In the genomic region with DNA sequence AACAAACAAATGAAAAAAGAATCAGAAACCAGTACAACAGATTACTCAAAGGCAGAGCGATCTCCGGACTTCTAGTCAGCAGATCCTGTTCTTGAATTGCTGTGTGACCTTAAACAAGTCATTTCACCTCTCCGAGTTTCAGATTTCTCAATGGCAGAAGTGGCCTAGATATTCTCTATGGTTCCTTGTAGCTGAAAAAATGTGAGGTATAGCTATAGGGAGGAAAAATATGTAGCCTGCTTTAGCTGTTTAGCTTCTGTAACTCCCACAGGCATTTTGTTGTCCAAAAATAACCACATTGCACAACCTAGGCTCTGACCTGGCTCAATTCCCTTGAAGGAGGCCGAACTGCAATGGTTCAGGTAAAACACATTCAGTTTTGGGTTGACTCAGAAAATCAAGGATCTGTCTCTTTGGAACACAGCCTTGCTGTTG, we compare ENCODE assay signal across 34 cellular contexts.
DNase-seq lines count a peak whose midpoint lies in the region; ATAC-seq and TF ChIP-seq lines count a peak whose summit lies in the region.
"Had no signal": no experiment of that assay in that cellular context is flagged by ENCODE, and none has a peak within 500 bp of the region (broad histone marks: within the 10 kb centered on the region; RNA-seq: fewer than 3 reads in every experiment).

No MANE protein-coding gene starts in this region.

- H3K9ac ChIP-seq in adipocyte (ENCODE audit: low read length) (no peak overlapping the region), neural cell (ENCODE audit: low read length) (peak overlapping the region; percentile 9)

- H3K36me3 ChIP-seq in adipocyte (ENCODE audit: control insufficient read depth, insufficient read depth, low read length, severe bottlenecking) = peaks cover 93% of the 10 kb centered on the region
- H3K36me3 ChIP-seq in esophagus (ENCODE audit: control insufficient read depth in 2 of 2, insufficient read depth in 2 of 2, low read length in 1 of 2) = peaks cover 0 to 4% of the 10 kb centered on the region in 2 donors
- no peaks in the 10 kb centered on the region for H3K36me3 ChIP-seq in neural cell (ENCODE audit: insufficient read depth, low read length)
- H3K36me3 ChIP-seq in CD8-positive, alpha-beta T cell (ENCODE audit: insufficient read depth, low read length) = no peaks in the 10 kb centered on the region
- H3K36me3 ChIP-seq: colonic mucosa, ovary had no signal

- no peaks in the 10 kb centered on the region for H3K9me2 ChIP-seq in neural cell (ENCODE audit: insufficient read depth, low read length)

- H3K4me1 ChIP-seq in adipocyte (ENCODE audit: control insufficient read depth, insufficient read depth, low read length) = peaks cover 29% of the 10 kb centered on the region
- H3K4me1 ChIP-seq in esophagus (ENCODE audit: control insufficient read depth in 2 of 2, insufficient read depth in 2 of 2, low read length in 1 of 2) = peaks cover 0 to 9% of the 10 kb centered on the region in 2 donors
- H3K4me1 ChIP-seq in CD8-positive, alpha-beta T cell (ENCODE audit: insufficient read depth, low read length) = no peaks in the 10 kb centered on the region
- H3K4me1 ChIP-seq: colonic mucosa, transverse colon had no signal

- ATAC-seq in HG02798 (IDR thresholded peaks at IDR 0.05; ENCODE audit: poor library complexity, unreplicated experiment) = peak; percentile 53
- no peak for ATAC-seq in CD8-positive, alpha-beta T cell
- no peak for ATAC-seq in HG03442 (IDR thresholded peaks at IDR 0.05; ENCODE audit: unreplicated experiment)
- ATAC-seq in HG02759 (IDR thresholded peaks at IDR 0.05; ENCODE audit: unreplicated experiment) = no peak
- ATAC-seq: activated CD8-positive, alpha-beta T cell treated with anti-CD3 and anti-CD28 coated beads, Interleukin-2, amount 10 ng/mL, durations not matched to agents 7 days and 5 days; Panc1 had no signal

- no peaks in the 10 kb centered on the region for H3K36me3 Mint-ChIP-seq in CD8-positive, alpha-beta T cell
- H3K36me3 Mint-ChIP-seq: memory B cell had no signal

- no peaks in the 10 kb centered on the region for H4K20me1 ChIP-seq in neural cell (ENCODE audit: insufficient read depth)

- H3K4me3 ChIP-seq in adipocyte (ENCODE audit: low read length) = no peak overlapping the region
- no peak overlapping the region for H3K4me3 ChIP-seq in esophagus (ENCODE audit: low read depth in 1 of 2, low read length in 2 of 2)
- no peak overlapping the region for H3K4me3 ChIP-seq in neural cell (ENCODE audit: low read length)
- H3K4me3 ChIP-seq in CD8-positive, alpha-beta T cell (ENCODE audit: low read depth, low read length) = no peak overlapping the region
- H3K4me3 ChIP-seq: colonic mucosa, ovary, SJCRH30, stomach, transverse colon had no signal

- no peak overlapping the region for H3K27ac Mint-ChIP-seq in CD8-positive, alpha-beta T cell
- H3K27ac Mint-ChIP-seq: activated CD8-positive, alpha-beta T cell treated with anti-CD3 and anti-CD28 coated beads, Interleukin-2, amount 10 ng/mL, durations not matched to agents 7 days and 5 days; activated T-helper 2 cell treated with anti-CD3 and anti-CD28 coated beads, Interferon-gamma antibody, Interleukin-2, Interleukin-4, amounts not matched to agents 10 μg/mL and 5 μg/mL and 100 μg/mL, durations not matched to agents 14 hours and 24 hours and 36 hours; B cell; memory B cell had no signal

- DNase-seq in adipocyte (ENCODE audit: low read depth) (peak; percentile 34), NCI-H187 treated with DMSO at 0.1 percent for 48 hours (lab: John Stamatoyannopoulos, UW) (no peak)
- DNase-seq in CD8-positive, alpha-beta T cell = no peak
- DNase-seq: ACHN; activated CD4-positive, alpha-beta T cell treated with anti-CD3 and anti-CD28 coated beads for 4 hours; activated CD8-positive, alpha-beta T cell treated with anti-CD3 and anti-CD28 coated beads, Interleukin-2, amount 10 ng/mL, durations not matched to agents 7 days and 5 days; activated naive CD4-positive, alpha-beta T cell treated with anti-CD3 and anti-CD28 coated beads, Interleukin-2, amount 50 U/mL, for 16 hours; amygdala; CD8-positive, alpha-beta memory T cell; colonic mucosa; effector CD4-positive, alpha-beta T cell; foreskin melanocyte; GOT3; NCI-H1436 treated with DMSO at 0.1 percent for 48 hours; NCI-H2107; NCI-H345; ovary; retina; SJCRH30; stimulated activated CD8-positive, alpha-beta memory T cell treated with anti-CD3 and anti-CD28 coated beads, Interleukin-4, amount 100 ng/mL, for 48 hours; stomach; T-helper 9 cell; transverse colon had no signal

- POLR2A ChIA-PET in CD8-positive, alpha-beta T cell (lab: Charles Lee) = no interaction called here

- no peaks in the 10 kb centered on the region for H3K9me3 ChIP-seq in adipocyte (ENCODE audit: control insufficient read depth, low read length)
- H3K9me3 ChIP-seq in esophagus (ENCODE audit: control insufficient read depth in 2 of 2, insufficient read depth in 1 of 2, low read depth in 1 of 2, low read length in 1 of 2) = no peaks in the 10 kb centered on the region
- H3K9me3 ChIP-seq in neural cell (ENCODE audit: low read length) = no peaks in the 10 kb centered on the region
- no peaks in the 10 kb centered on the region for H3K9me3 ChIP-seq in CD8-positive, alpha-beta T cell (ENCODE audit: low read length)
- H3K9me3 ChIP-seq: colonic mucosa, ovary, SJCRH30, stomach, transverse colon had no signal

- H3F3A ChIP-seq in neural cell (ENCODE audit: insufficient read depth, low read length, poor library complexity, severe bottlenecking) = no peaks in the 10 kb centered on the region

- H3K27me3 ChIP-seq in adipocyte (replicated peaks; ENCODE audit: control insufficient read depth, insufficient read depth, low read length) (no peaks in the 10 kb centered on the region), esophagus (ENCODE audit: control insufficient read depth in 1 of 2, insufficient read depth in 2 of 2, low read length in 2 of 2) (no peaks in the 10 kb centered on the region), neural cell (ENCODE audit: insufficient read depth, low read depth, low read length) (no peaks in the 10 kb centered on the region)
- no peaks in the 10 kb centered on the region for H3K27me3 ChIP-seq in CD8-positive, alpha-beta T cell (ENCODE audit: insufficient read depth, low read length)
- H3K27me3 ChIP-seq: colonic mucosa, ovary, SJCRH30, stomach, transverse colon had no signal

- no peaks in the 10 kb centered on the region for H3K27me3 Mint-ChIP-seq in CD8-positive, alpha-beta T cell (ENCODE audit: low read depth)
- H3K27me3 Mint-ChIP-seq: B cell; CD8-positive, alpha-beta memory T cell had no signal

- peak overlapping the region; percentile 5 to 68 for H3K27ac ChIP-seq in esophagus (ENCODE audit: low read depth in 2 of 2, low read length in 1 of 2)
- peak overlapping the region; percentile 66 for H3K27ac ChIP-seq in neural cell (ENCODE audit: low read length)
- H3K27ac ChIP-seq in CD8-positive, alpha-beta T cell (ENCODE audit: low read depth, low read length) = no peak overlapping the region
- H3K27ac ChIP-seq: colonic mucosa, ovary, SJCRH30, stomach, transverse colon, VCaP had no signal

- TF ChIP-seq RAD21 in neural cell (conservative IDR thresholded peaks at IDR 0.05) = no peak

- H3K4me1 Mint-ChIP-seq in CD8-positive, alpha-beta T cell (ENCODE audit: low read depth) = no peaks in the 10 kb centered on the region
- H3K4me1 Mint-ChIP-seq: B cell; CD8-positive, alpha-beta memory T cell; memory B cell had no signal

- H3K4me3 Mint-ChIP-seq in CD8-positive, alpha-beta T cell = no peak overlapping the region
- H3K4me3 Mint-ChIP-seq: activated CD8-positive, alpha-beta T cell treated with anti-CD3 and anti-CD28 coated beads, Interleukin-2, amount 10 ng/mL, durations not matched to agents 7 days and 5 days; B cell; CD8-positive, alpha-beta memory T cell; memory B cell; neural crest cell had no signal

- no peak for TF ChIP-seq CTCF in neural cell (IDR thresholded peaks at IDR 0.05; ENCODE audit: poor library complexity, severe bottlenecking)
- no peak for TF ChIP-seq CTCF in CD8-positive, alpha-beta T cell (IDR thresholded peaks at IDR 0.05)

- no peaks in the 10 kb centered on the region for H3K9me3 Mint-ChIP-seq in CD8-positive, alpha-beta T cell
- H3K9me3 Mint-ChIP-seq: activated T-helper 2 cell treated with anti-CD3 and anti-CD28 coated beads, Interferon-gamma antibody, Interleukin-2, Interleukin-4, amounts not matched to agents 10 μg/mL and 5 μg/mL and 100 μg/mL, durations not matched to agents 14 hours and 24 hours and 36 hours; CD8-positive, alpha-beta memory T cell; memory B cell; neural crest cell had no signal

- no peak overlapping the region for H3K4me2 ChIP-seq in neural cell (ENCODE audit: low read length)

- H3K79me2 ChIP-seq in neural cell (replicated peaks; ENCODE audit: insufficient read depth, low read length) = no peaks in the 10 kb centered on the region

- no peak overlapping the region for H2AFZ ChIP-seq in neural cell (ENCODE audit: low read depth, low read length)

- CTCF ChIA-PET in CD8-positive, alpha-beta T cell (lab: Charles Lee) = no interaction called here

- WGBS in esophagus, 2 donors = 63 to 71% methylated on average over 4 of the region's 4 CpGs

- no peak for TF ChIP-seq EP300 in neural cell (conservative IDR thresholded peaks at IDR 0.05; ENCODE audit: poor library complexity, severe bottlenecking)

- intact Hi-C loops in CD8-positive, alpha-beta T cell (cut with DNase I, micrococcal nuclease) = no loop called here

TF ChIP-seq in neural cell, 6 proteins besides CTCF, POLR2A, EP300 and RAD21 (continues in another document):
- no peak for TF ChIP-seq SMC3 (conservative IDR thresholded peaks at IDR 0.05; ENCODE audit: poor library complexity)
- no peak for TF ChIP-seq TAF1 (IDR thresholded peaks at IDR 0.05; ENCODE audit: low read depth)
- TF ChIP-seq POLR2AphosphoS5 (IDR thresholded peaks at IDR 0.05) = no peak
- no peak for TF ChIP-seq EZH2 (IDR thresholded peaks at IDR 0.05; ENCODE audit: borderline replicate concordance, insufficient read depth, low read length, poor library complexity, severe bottlenecking)
- no peak for TF ChIP-seq MXI1 (conservative IDR thresholded peaks at IDR 0.05; ENCODE audit: poor library complexity, severe bottlenecking)
